In genomic region chr6:97282726-97283617, GRCh38 we compare ENCODE assay signal across 8 cellular contexts. TPM values are rescaled to one million over a fixed set of nuclear protein-coding genes. Genes with fewer than 3 reads are reported as not detected.
DNase-seq lines count a peak whose midpoint lies in the region; ATAC-seq and TF ChIP-seq lines count a peak whose summit lies in the region.

MMS22L (minus strand) TSS chr6:97283216; CDS start chr6:97282477, 739 bp downstream.

- H2BK5ac ChIP-seq in IMR-90 (ENCODE audit: low read depth, low read length, poor library complexity, severe bottlenecking): peak within 1 kb of the TSS; percentile 33

- POLR2A ChIA-PET in IMR-90 (lab: Charles Lee; ENCODE audit: unreplicated experiment): interaction anchor here (0.6 to 0.7 kb wide), 3 partner anchors 49 to 475 kb away, joined by 4 to 8 read pairs (median 4); no protein-coding TSS in a partner anchor
- POLR2A ChIA-PET in OCI-LY7 (lab: Charles Lee): interaction anchor here (0.7 to 2.4 kb wide), 7 partner anchors 11 to 856 kb away, joined by 3 to 14 read pairs (median 4); no protein-coding TSS in a partner anchor

- no peaks in the 10 kb centered on the region for H3K27me3 ChIP-seq in IMR-90 (ENCODE audit: control insufficient read depth, insufficient read depth, low read length)

- ATAC-seq in GM21529 (IDR thresholded peaks at IDR 0.05; ENCODE audit: unreplicated experiment) (peak; percentile 97), IMR-90 (ENCODE audit: low read depth) (peak; percentile 99)

- no peak for TF ChIP-seq RAD21 in IMR-90 (IDR thresholded peaks at IDR 0.05; ENCODE audit: low read length)

- H2BK20ac ChIP-seq in IMR-90 (ENCODE audit: low read depth, low read length): no peak within 1 kb of the TSS

- H3K79me2 ChIP-seq in OCI-LY7 (ENCODE audit: insufficient read depth, low read depth, low read length): peaks cover 44% of the 10 kb centered on the region

- H3K27ac ChIP-seq in IMR-90 (ENCODE audit: insufficient read depth, low read length) (peak within 1 kb of the TSS; percentile 64), OCI-LY7 (ENCODE audit: low read depth, low read length, poor library complexity, severe bottlenecking) (peak within 1 kb of the TSS; percentile 58), epithelial cell of prostate (peak within 1 kb of the TSS; percentile 16)

- peak within 1 kb of the TSS; percentile 61 for H3K14ac ChIP-seq in IMR-90 (replicated peaks; ENCODE audit: low read depth, low read length)

- no peak for TF ChIP-seq CTCF in IMR-90 (conservative IDR thresholded peaks at IDR 0.05; ENCODE audit: low read depth, low read length)
- no peak for TF ChIP-seq CTCF in OCI-LY7 (conservative IDR thresholded peaks at IDR 0.05; ENCODE audit: low read length)

- 0% methylated on average over 3 of the region's 67 CpGs; no CpG with 5 or more reads in 1 of the 2 experiments for WGBS in IMR-90 (ENCODE audit: extremely low coverage in 2 of 2, insufficient read length in 1 of 2), 2 experiments

- H3K23ac ChIP-seq in IMR-90 (ENCODE audit: low read depth, low read length): peak within 1 kb of the TSS; percentile 49

- peak within 1 kb of the TSS; percentile 71 for H2AK9ac ChIP-seq in IMR-90 (replicated peaks; ENCODE audit: low read depth, low read length, poor library complexity)

- H3K9me2 ChIP-seq in OCI-LY7 (ENCODE audit: insufficient read depth, low read length): no peaks in the 10 kb centered on the region

- peaks cover under 1% of the 10 kb centered on the region; the same call in 1 of the 2 replicates for H3K9me1 ChIP-seq in IMR-90 (ENCODE audit: insufficient read depth, low read length)

- peaks cover 10% of the 10 kb centered on the region in 2 experiments; a peak in 3 of 4 replicates for H3K79me1 ChIP-seq in IMR-90 (ENCODE audit: low read depth in 1 of 2, low read length in 2 of 2)

- H3K36me3 ChIP-seq in IMR-90 (ENCODE audit: control insufficient read depth, insufficient read depth, low read length) (no peaks in the 10 kb centered on the region), OCI-LY7 (ENCODE audit: insufficient read depth, low read length) (peaks cover 42% of the 10 kb centered on the region)

- dilution Hi-C loops in IMR-90 (cut with HindIII; ENCODE audit: low sequenced_read_pairs, unreplicated experiment): no loop called here

- H3K4me3 ChIP-seq in IMR-90 (ENCODE audit: insufficient read depth, low read depth, low read length): peak within 1 kb of the TSS; percentile 64
- H3K4me3 ChIP-seq in OCI-LY7 (ENCODE audit: low read depth, low read length, poor library complexity, severe bottlenecking): peak within 1 kb of the TSS; percentile 84

- peak within 1 kb of the TSS; percentile 9; the same call in 2 of the 3 replicates for H2BK15ac ChIP-seq in IMR-90 (ENCODE audit: low read depth, low read length)

- CTCF ChIA-PET in IMR-90 (lab: Yijun Ruan, JAX) (interaction anchor here (1.5 kb wide), 1 partner anchor 112 kb away, joined by 3 read pairs; no protein-coding TSS in a partner anchor), OCI-LY7 (lab: Charles Lee; ENCODE audit: unreplicated experiment) (no interaction called here)

- peak within 1 kb of the TSS; percentile 2; the same call in 1 of the 2 replicates for H3K56ac ChIP-seq in IMR-90 (ENCODE audit: extremely low read depth, insufficient read depth, low read length)

- H3K4me1 ChIP-seq in IMR-90 (ENCODE audit: control insufficient read depth, insufficient read depth, low read length): no peaks in the 10 kb centered on the region
- H3K4me1 ChIP-seq in OCI-LY7 (ENCODE audit: insufficient read depth, low read length, poor library complexity, severe bottlenecking): peaks cover 16% of the 10 kb centered on the region

- H4K20me1 ChIP-seq in IMR-90 (ENCODE audit: insufficient read depth, low read length): no peaks in the 10 kb centered on the region
- peaks cover 14% of the 10 kb centered on the region; the same call in 1 of the 2 replicates for H4K20me1 ChIP-seq in OCI-LY7 (ENCODE audit: insufficient read depth, low read length)

- H3K9me3 ChIP-seq in IMR-90 (ENCODE audit: control insufficient read depth, insufficient read depth, low read length) (no peaks in the 10 kb centered on the region), OCI-LY7 (ENCODE audit: low read length) (no peaks in the 10 kb centered on the region)

- peak within 1 kb of the TSS; percentile 27; the same call in 1 of the 2 replicates for H4K5ac ChIP-seq in IMR-90 (ENCODE audit: low read depth, low read length)

- DNase-seq in DMS114 treated with DMSO at 0.1 percent for 48 hours (lab: John Stamatoyannopoulos, UW; ENCODE audit: unreplicated experiment) (peak; percentile 80), IMR-90 (peak; percentile 94), OCI-LY7 (ENCODE audit: low spot score) (peak; percentile 98), epithelial cell of prostate (ENCODE audit: low read depth, low spot score) (peak; percentile 57), mucosa of gallbladder (ENCODE audit: low spot score) (peak; percentile 97)
- DNase-seq in activated CD8-positive, alpha-beta memory T cell treated with anti-CD3 and anti-CD28 coated beads, Interleukin-2, amount 50 U/mL, for 48 hours: peak; percentile 92
- peak; percentile 86 for DNase-seq in stimulated activated CD8-positive, alpha-beta memory T cell treated with anti-CD3 and anti-CD28 coated beads, Interleukin-4, amount 100 ng/mL, for 24 hours (ENCODE audit: low read depth)

- H2AFZ ChIP-seq in IMR-90 (replicated peaks; ENCODE audit: low read length, poor library complexity) (peak within 1 kb of the TSS; percentile 97), OCI-LY7 (ENCODE audit: low read length) (peak within 1 kb of the TSS; percentile 98)

- H2BK120ac ChIP-seq in IMR-90 (ENCODE audit: low read depth, low read length): peak within 1 kb of the TSS; percentile 26; the same call in 1 of the 2 replicates

- peak within 1 kb of the TSS; percentile 65 for H3K4ac ChIP-seq in IMR-90 (ENCODE audit: low read depth, low read length)

- H2AK5ac ChIP-seq in IMR-90 (ENCODE audit: low read depth, low read length): no peak within 1 kb of the TSS

- H4K91ac ChIP-seq in IMR-90 (ENCODE audit: insufficient read depth, low read depth, low read length): peak within 1 kb of the TSS; percentile 48

- H3K9ac ChIP-seq in IMR-90 (ENCODE audit: low read depth, low read length): peak within 1 kb of the TSS; percentile 83

- peak within 1 kb of the TSS; percentile 72 to 78 for H4K8ac ChIP-seq in IMR-90 (ENCODE audit: low read depth in 2 of 2, low read length in 2 of 2)

- H3K4me2 ChIP-seq in IMR-90 (ENCODE audit: low read depth, low read length): peak within 1 kb of the TSS; percentile 99
- H3K4me2 ChIP-seq in OCI-LY7 (ENCODE audit: low read length): peak within 1 kb of the TSS; percentile 92

- H3K18ac ChIP-seq in IMR-90 (ENCODE audit: low read depth, low read length): peak within 1 kb of the TSS; percentile 43

- intact Hi-C loops in IMR-90 (cut with micrococcal nuclease): loop anchor here (2.0 kb wide), 1 partner anchor 96 kb away; no protein-coding TSS in a partner anchor
- intact Hi-C loops in OCI-LY7 (cut with micrococcal nuclease; ENCODE audit: unreplicated experiment): loop anchor here (10.0 kb wide), 2 partner anchors 668 to 758 kb away; partner anchors contain the start of gene UFL1

- in situ Hi-C loops in IMR-90 (cut with MboI; ENCODE audit: low sequenced_read_pairs): no loop called here

- no TSS peak for BruUV-seq in IMR-90 (replicated peaks; lab: Mats Ljungman, UMichigan)
- no TSS peak for BruUV-seq in OCI-LY7 (replicated peaks; lab: Mats Ljungman, UMichigan)

- no peak for TF ChIP-seq POLR2A in IMR-90 (IDR thresholded peaks at IDR 0.05; ENCODE audit: low read depth, low read length)

TF ChIP-seq in IMR-90, 13 proteins besides CTCF, POLR2A, EP300 and RAD21:
- no peak for TF ChIP-seq ELK1 (IDR thresholded peaks at IDR 0.05; ENCODE audit: borderline replicate concordance, low read depth, low read length)
- no peak for TF ChIP-seq FOS (IDR thresholded peaks at IDR 0.05; ENCODE audit: low read depth, low read length)
- TF ChIP-seq MAZ (IDR thresholded peaks at IDR 0.05; ENCODE audit: borderline replicate concordance, low read depth, low read length): peak; percentile 39; the same call in 1 of the 2 replicates
- TF ChIP-seq RFX5 (IDR thresholded peaks at IDR 0.05; ENCODE audit: low read depth, low read length): no peak

RNA-seq across cellular contexts. Expression of gene MMS22L, which starts in this region (rescaled TPM):
- total RNA-seq in IMR-90 (2012; rRNA removed): 18.6 and 30.6 TPM in 2 replicates
- polyA plus RNA-seq in IMR-90 (2012; rRNA removed): 5.1 and 6.1 TPM in 2 replicates
- 0.89 and 1.9 TPM in 2 replicates for polyA plus RNA-seq in IMR-90 (2012; cell fraction: cytosol; rRNA removed)
- polyA plus RNA-seq in IMR-90 (2012; cell fraction: nucleus; rRNA removed; ENCODE audit: low replicate concordance): 0.64 and 5.4 TPM in 2 replicates
- 44.3 and 50.2 TPM in 2 replicates for total RNA-seq in OCI-LY7 (2014; rRNA removed; shearing (Covaris generic))
- 62.3 and 66.1 TPM in 2 replicates for total RNA-seq in OCI-LY7 (2022)
- total RNA-seq in mucosa of gallbladder: 4.5 TPM

Comparison
In these comparisons a context has a peak if more than half of its experiments do, and no peak if none do; other contexts are left out.
1. Peak in every context shown above with its lines: DNase-seq, ATAC-seq, H3K4me3 ChIP-seq and H3K27ac ChIP-seq.